28 cellular contexts compared by ENCODE assay signal in genomic region chr22:17012267-17012666, GRCh38. TPM values are rescaled to one million over a fixed set of nuclear protein-coding genes. Genes with fewer than 3 reads are reported as not detected.
"Had no signal": no experiment of that assay in that cellular context is flagged by ENCODE, and none has a peak within 500 bp of the region (broad histone marks: within the 10 kb centered on the region; RNA-seq: fewer than 3 reads in every experiment).

No MANE protein-coding gene starts in this region.

- H3K27me3 ChIP-seq: right atrium auricular region, uterus had no signal

- H3K4me3 ChIP-seq: esophagus squamous epithelium, heart right ventricle, lower lobe of right lung, prostate gland, right atrium auricular region, smooth muscle cell, upper lobe of right lung, uterus had no signal

- DNase-seq: cerebellar nuclear complex; effector CD8-positive, alpha-beta T cell; endodermal cell; esophagus squamous epithelium; foreskin melanocyte; glutamatergic neuron; heart right ventricle; hippocampal formation; kidney glomerular epithelial cell; left ventricle myocardium superior; lower lobe of right lung; naive thymus-derived CD8-positive, alpha-beta T cell; nephron progenitor cell; nucleus accumbens; stimulated activated CD4-positive, alpha-beta T cell treated with anti-CD3 and anti-CD28 coated beads, Interleukin-2, amount 100 ng/mL, for 24 hours; stimulated activated CD4-positive, alpha-beta T cell treated with anti-CD3 and anti-CD28 coated beads, Interleukin-4, amount 100 ng/mL, for 24 hours; stimulated activated naive CD8-positive, alpha-beta T cell treated with anti-CD3 and anti-CD28 coated beads, Interleukin-15, Interleukin-2, amounts not matched to agents 100 U/mL and 50 U/mL, for 24 hours; upper lobe of right lung; uterus had no signal

- H3K36me3 Mint-ChIP-seq: naive thymus-derived CD8-positive, alpha-beta T cell; stimulated activated effector memory CD8-positive, alpha-beta T cell treated with anti-CD3 and anti-CD28 coated beads, Interleukin-12 subunit alpha, Interleukin-12 subunit beta, amount 100 ng/mL, for 72 hours had no signal

- H3K27ac Mint-ChIP-seq: endodermal cell; naive thymus-derived CD8-positive, alpha-beta T cell; nephron progenitor cell; stimulated activated effector memory CD8-positive, alpha-beta T cell treated with anti-CD3 and anti-CD28 coated beads, Interleukin-12 subunit alpha, Interleukin-12 subunit beta, amount 100 ng/mL, for 72 hours had no signal

- H3K4me1 ChIP-seq: esophagus squamous epithelium, heart right ventricle, lower lobe of right lung, prostate gland, right atrium auricular region, upper lobe of right lung, uterus had no signal

- H3K27ac ChIP-seq: esophagus squamous epithelium, heart right ventricle, lower lobe of right lung, prostate gland, right atrium auricular region, upper lobe of right lung, uterus had no signal

- H3K9me3 ChIP-seq: esophagus squamous epithelium, lower lobe of right lung, prostate gland, right atrium auricular region, upper lobe of right lung, uterus had no signal

- H3K4me2 ChIP-seq: smooth muscle cell had no signal

- H3K4me1 Mint-ChIP-seq: endodermal cell; naive thymus-derived CD8-positive, alpha-beta T cell; nephron progenitor cell; stimulated activated effector memory CD8-positive, alpha-beta T cell treated with anti-CD3 and anti-CD28 coated beads, Interleukin-12 subunit alpha, Interleukin-12 subunit beta, amount 100 ng/mL, for 72 hours had no signal

- H3K4me3 Mint-ChIP-seq: endodermal cell; naive thymus-derived CD8-positive, alpha-beta T cell; nephron progenitor cell; stimulated activated effector memory CD8-positive, alpha-beta T cell treated with anti-CD3 and anti-CD28 coated beads, Interleukin-12 subunit alpha, Interleukin-12 subunit beta, amount 100 ng/mL, for 72 hours had no signal

- H3K36me3 ChIP-seq: esophagus squamous epithelium, heart right ventricle, lower lobe of right lung, prostate gland, right atrium auricular region, upper lobe of right lung, uterus had no signal

- ATAC-seq: heart right ventricle; left ventricle myocardium superior; lower lobe of right lung; naive thymus-derived CD8-positive, alpha-beta T cell; sciatic nerve; stimulated activated effector memory CD8-positive, alpha-beta T cell treated with anti-CD3 and anti-CD28 coated beads, Interleukin-12 subunit alpha, Interleukin-12 subunit beta, amount 100 ng/mL, for 72 hours; stimulated activated naive CD8-positive, alpha-beta T cell treated with anti-CD3 and anti-CD28 coated beads, Interleukin-15, Interleukin-2, amounts not matched to agents 100 U/mL and 50 U/mL, for 24 hours; upper lobe of right lung had no signal

- H3K9me3 Mint-ChIP-seq: stimulated activated effector memory CD8-positive, alpha-beta T cell treated with anti-CD3 and anti-CD28 coated beads, Interleukin-12 subunit alpha, Interleukin-12 subunit beta, amount 100 ng/mL, for 72 hours had no signal

RNA-seq across cellular contexts. Expression of gene GAB4, which starts 4.2 kb away (rescaled TPM):
- total RNA-seq: epithelial cell of proximal tubule, esophagus squamous epithelium, heart right ventricle, left ventricle myocardium superior, lower lobe of right lung, mesenteric fat pad, myocyte, osteocyte, right atrium auricular region, smooth muscle cell, upper lobe of right lung had no signal
- polyA plus RNA-seq: heart right ventricle; naive thymus-derived CD8-positive, alpha-beta T cell; smooth muscle cell had no signal
